In genomic region chr1:221001167-221001566, GRCh38 we compare ENCODE assay signal across 23 cellular contexts.
"Had no signal": no experiment of that assay in that cellular context is flagged by ENCODE, and none has a peak within 500 bp of the region (broad histone marks: within the 10 kb centered on the region; RNA-seq: fewer than 3 reads in every experiment).

No MANE protein-coding gene starts in this region.

- H3K27ac ChIP-seq: foreskin keratinocyte, prostate gland, thyroid gland had no signal

- H3K4me3 ChIP-seq: coronary artery, esophagus muscularis mucosa, gastroesophageal sphincter, heart right ventricle, lung, mucosa of descending colon, prostate gland, skin epidermis, thyroid gland had no signal

- ATAC-seq: foreskin keratinocyte; stimulated activated naive CD8-positive, alpha-beta T cell treated with anti-CD3 and anti-CD28 coated beads, Interleukin-15, amount 100 ng/mL, for 72 hours had no signal

- H3K4me3 Mint-ChIP-seq: central memory CD8-positive, alpha-beta T cell; memory B cell; naive B cell; natural killer cell treated with Interleukin-12 subunit alpha and Interleukin-12 subunit beta and Interleukin-15 and Interleukin-18, amount 100 ng/mL, for 72 hours; neural crest cell; stimulated activated naive CD8-positive, alpha-beta T cell treated with anti-CD3 and anti-CD28 coated beads, Interleukin-15, amount 100 ng/mL, for 72 hours had no signal

- H3K9me3 ChIP-seq: esophagus muscularis mucosa, mucosa of descending colon, prostate gland, thyroid gland had no signal

- H3K36me3 ChIP-seq: esophagus muscularis mucosa, gastroesophageal sphincter, heart right ventricle, prostate gland, thyroid gland had no signal

- DNase-seq: effector memory CD4-positive, alpha-beta T cell; foreskin keratinocyte; hippocampal formation; islet precursor cell; kidney glomerular epithelial cell; naive B cell; stimulated activated CD4-positive, alpha-beta T cell treated with anti-CD3 and anti-CD28 coated beads, Interleukin-15, amount 100 ng/mL, for 24 hours; stimulated activated CD4-positive, alpha-beta T cell treated with anti-CD3 and anti-CD28 coated beads, Interleukin-2, amount 100 ng/mL, for 48 hours; stimulated activated naive CD4-positive, alpha-beta T cell; stimulated activated naive CD8-positive, alpha-beta T cell treated with anti-CD3 and anti-CD28 coated beads, Interleukin-15, amount 100 ng/mL, for 72 hours; thyroid gland had no signal

- H3K4me1 Mint-ChIP-seq: central memory CD8-positive, alpha-beta T cell; memory B cell; naive B cell; neural crest cell; stimulated activated naive CD8-positive, alpha-beta T cell treated with anti-CD3 and anti-CD28 coated beads, Interleukin-15, amount 100 ng/mL, for 72 hours had no signal

- H3K36me3 Mint-ChIP-seq: memory B cell; naive B cell; natural killer cell treated with Interleukin-12 subunit alpha and Interleukin-12 subunit beta and Interleukin-15 and Interleukin-18, amount 100 ng/mL, for 72 hours had no signal

- H3K27me3 ChIP-seq: esophagus muscularis mucosa, foreskin keratinocyte, gastroesophageal sphincter, heart right ventricle, thyroid gland had no signal

- H3K4me1 ChIP-seq: foreskin keratinocyte, gastroesophageal sphincter, prostate gland, thyroid gland had no signal

- H3K27me3 Mint-ChIP-seq: central memory CD8-positive, alpha-beta T cell; memory B cell; naive B cell; natural killer cell treated with Interleukin-12 subunit alpha and Interleukin-12 subunit beta and Interleukin-15 and Interleukin-18, amount 100 ng/mL, for 72 hours; stimulated activated naive CD8-positive, alpha-beta T cell treated with anti-CD3 and anti-CD28 coated beads, Interleukin-15, amount 100 ng/mL, for 72 hours had no signal
